Comparison of ENCODE assay signal across 13 cellular contexts in the genomic region with DNA sequence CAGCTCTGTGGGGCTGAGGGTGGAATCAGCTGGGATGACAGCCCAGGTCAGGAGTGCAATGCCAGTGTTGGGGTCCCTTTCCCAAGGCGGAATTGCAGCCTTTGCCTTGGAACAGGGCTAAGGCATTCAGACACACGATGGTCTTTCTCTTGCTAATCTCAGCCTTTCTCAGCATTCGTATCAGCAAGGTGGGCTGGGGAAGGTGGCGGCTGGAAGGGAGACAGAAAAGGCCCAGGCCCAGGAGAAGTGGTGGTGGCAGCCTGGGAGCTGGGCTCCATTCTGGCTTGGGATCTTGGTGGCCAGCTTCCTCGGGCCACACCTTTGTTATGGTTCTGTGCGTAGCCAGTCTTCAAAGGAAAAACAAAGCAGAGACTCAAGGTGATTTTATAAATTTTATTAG. TPM values are rescaled to one million over a fixed set of nuclear protein-coding genes. Genes with fewer than 3 reads are reported as not detected.
DNase-seq lines count a peak whose midpoint lies in the region; ATAC-seq and TF ChIP-seq lines count a peak whose summit lies in the region.
"Had no signal": no experiment of that assay in that cellular context is flagged by ENCODE, and none has a peak within 500 bp of the region (broad histone marks: within the 10 kb centered on the region; RNA-seq: fewer than 3 reads in every experiment).

No MANE protein-coding gene starts in this region.

- no peak for ATAC-seq in natural killer cell
- no peak for ATAC-seq in GM18858 (IDR thresholded peaks at IDR 0.05; ENCODE audit: unreplicated experiment)

- H3K4me3 ChIP-seq in endocrine pancreas (ENCODE audit: control insufficient read depth, insufficient read depth, low read length) (peak overlapping the region; percentile 64), vagina (no peak overlapping the region)

- DNase-seq in activated naive CD4-positive, alpha-beta T cell treated with anti-CD3 and anti-CD28 coated beads for 36 hours: no peak
- no peak for DNase-seq in natural killer cell
- DNase-seq in vagina (ENCODE audit: extremely low spot score in 2 of 2): no peak
- DNase-seq in cerebellar nuclear complex (lab: John Stamatoyannopoulos, UW): no peak
- no peak for DNase-seq in EL
- DNase-seq: activated CD8-positive, alpha-beta memory T cell treated with anti-CD3 and anti-CD28 coated beads, Interleukin-2, amount 50 U/mL, for 48 hours; NCI-H1436; NCI-H524 treated with DMSO at 0.1 percent for 48 hours; sigmoid colon; WERI-Rb-1 had no signal

- H3K27ac Mint-ChIP-seq in activated naive CD4-positive, alpha-beta T cell treated with anti-CD3 and anti-CD28 coated beads, Interleukin-2, amount 50 U/mL, for 24 hours: peak overlapping the region; percentile 30
- no peak overlapping the region for H3K27ac Mint-ChIP-seq in activated naive CD4-positive, alpha-beta T cell treated with anti-CD3 and anti-CD28 coated beads for 36 hours
- H3K27ac Mint-ChIP-seq in natural killer cell: no peak overlapping the region

- H3K27ac ChIP-seq in vagina: peak overlapping the region; percentile 47

- H3K9me3 Mint-ChIP-seq in activated naive CD4-positive, alpha-beta T cell treated with anti-CD3 and anti-CD28 coated beads, Interleukin-2, amount 50 U/mL, for 24 hours: no peaks in the 10 kb centered on the region
- H3K9me3 Mint-ChIP-seq in activated naive CD4-positive, alpha-beta T cell treated with anti-CD3 and anti-CD28 coated beads for 36 hours: no peaks in the 10 kb centered on the region
- no peaks in the 10 kb centered on the region for H3K9me3 Mint-ChIP-seq in natural killer cell

- H3K4me1 ChIP-seq in endocrine pancreas (ENCODE audit: control insufficient read depth, insufficient read depth, low read length) (peaks cover 28% of the 10 kb centered on the region), vagina (peaks cover 7% of the 10 kb centered on the region)

- intact Hi-C loops in activated naive CD4-positive, alpha-beta T cell treated with anti-CD3 and anti-CD28 coated beads for 36 hours (cut with micrococcal nuclease): no loop called here
- intact Hi-C loops in natural killer cell (cut with micrococcal nuclease): loop anchor here (10.0 kb wide), 1 partner anchor 70 kb away; no protein-coding TSS in a partner anchor
- intact Hi-C loops in vagina (cut with DNase I): no loop called here

- H3K4me3 Mint-ChIP-seq in activated naive CD4-positive, alpha-beta T cell treated with anti-CD3 and anti-CD28 coated beads, Interleukin-2, amount 50 U/mL, for 24 hours: no peak overlapping the region
- H3K4me3 Mint-ChIP-seq in activated naive CD4-positive, alpha-beta T cell treated with anti-CD3 and anti-CD28 coated beads for 36 hours: no peak overlapping the region
- peak overlapping the region; percentile 84 for H3K4me3 Mint-ChIP-seq in natural killer cell

- TF ChIP-seq CTCF in natural killer cell (IDR thresholded peaks at IDR 0.05) (no peak), vagina (IDR thresholded peaks at IDR 0.05) (no peak)

- no peak for TF ChIP-seq POLR2A in vagina (IDR thresholded peaks at IDR 0.05)

- no peaks in the 10 kb centered on the region for H3K4me1 Mint-ChIP-seq in activated naive CD4-positive, alpha-beta T cell treated with anti-CD3 and anti-CD28 coated beads, Interleukin-2, amount 50 U/mL, for 24 hours
- H3K4me1 Mint-ChIP-seq in activated naive CD4-positive, alpha-beta T cell treated with anti-CD3 and anti-CD28 coated beads for 36 hours (ENCODE audit: low read depth): no peaks in the 10 kb centered on the region
- H3K4me1 Mint-ChIP-seq in natural killer cell: peaks cover 0 to 4% of the 10 kb centered on the region in 2 donors

- no peak overlapping the region for H3K9ac ChIP-seq in endocrine pancreas (ENCODE audit: control insufficient read depth, insufficient read depth, low read length)

- H3K36me3 ChIP-seq in endocrine pancreas (ENCODE audit: control insufficient read depth, insufficient read depth, low read length) (no peaks in the 10 kb centered on the region), vagina (no peaks in the 10 kb centered on the region)
- H3K36me3 ChIP-seq: sigmoid colon, WERI-Rb-1 had no signal

- CTCF ChIA-PET in activated naive CD4-positive, alpha-beta T cell treated with anti-CD3 and anti-CD28 coated beads for 36 hours (lab: Charles Lee): interaction anchor here (1.0 kb wide), 1 partner anchor 29 kb away, joined by 3 read pairs; no protein-coding TSS in a partner anchor

- no peaks in the 10 kb centered on the region for H3K36me3 Mint-ChIP-seq in activated naive CD4-positive, alpha-beta T cell treated with anti-CD3 and anti-CD28 coated beads, Interleukin-2, amount 50 U/mL, for 24 hours
- no peaks in the 10 kb centered on the region for H3K36me3 Mint-ChIP-seq in activated naive CD4-positive, alpha-beta T cell treated with anti-CD3 and anti-CD28 coated beads for 36 hours (ENCODE audit: low read depth)
- H3K36me3 Mint-ChIP-seq in natural killer cell: no peaks in the 10 kb centered on the region

- H3K27me3 ChIP-seq in endocrine pancreas (ENCODE audit: control insufficient read depth, insufficient read depth, low read length) (no peaks in the 10 kb centered on the region), vagina (no peaks in the 10 kb centered on the region)

- no peaks in the 10 kb centered on the region for H3K9me3 ChIP-seq in endocrine pancreas (ENCODE audit: control insufficient read depth, low read length)
- no peaks in the 10 kb centered on the region for H3K9me3 ChIP-seq in vagina
- H3K9me3 ChIP-seq: sigmoid colon had no signal

- H3K27me3 Mint-ChIP-seq in activated naive CD4-positive, alpha-beta T cell treated with anti-CD3 and anti-CD28 coated beads, Interleukin-2, amount 50 U/mL, for 24 hours: peaks cover 43% of the 10 kb centered on the region
- peaks cover 48% of the 10 kb centered on the region for H3K27me3 Mint-ChIP-seq in activated naive CD4-positive, alpha-beta T cell treated with anti-CD3 and anti-CD28 coated beads for 36 hours (ENCODE audit: low read depth)
- H3K27me3 Mint-ChIP-seq in natural killer cell (ENCODE audit: low read depth in 2 of 2): peaks cover 25 to 44% of the 10 kb centered on the region in 2 donors

RNA-seq across cellular contexts. Expression of gene ARHGEF28, which starts 1.1 kb away (rescaled TPM):
- not detected for total RNA-seq in activated naive CD4-positive, alpha-beta T cell treated with anti-CD3 and anti-CD28 coated beads for 36 hours
- total RNA-seq in natural killer cell (1 to 10 TPM; 2.3 to 7.1 (median 5.8) TPM), vagina (41.0 TPM)

RNA-seq across cellular contexts. Expression of gene UTP15, which starts 59.3 kb away (rescaled TPM):
- total RNA-seq in activated naive CD4-positive, alpha-beta T cell treated with anti-CD3 and anti-CD28 coated beads for 36 hours: 10 to 100 TPM; 25.3 to 28.5 TPM
- total RNA-seq in natural killer cell (10 to 100 TPM; 33.0 to 46.5 (median 40.9) TPM), vagina (20.9 TPM)

RNA-seq across cellular contexts. Expression of gene ANKRA2, which starts 59.4 kb away (rescaled TPM):
- total RNA-seq in activated naive CD4-positive, alpha-beta T cell treated with anti-CD3 and anti-CD28 coated beads for 36 hours: 10 to 100 TPM; 26.5 to 26.9 TPM
- total RNA-seq in natural killer cell (10 to 100 TPM; 37.4 to 44.4 (median 41.9) TPM), vagina (45.4 TPM)
